In genomic region chr2:19355931-19356544, GRCh38 we compare ENCODE assay signal across 11 cellular contexts. TPM values are rescaled to one million over a fixed set of nuclear protein-coding genes. Genes with fewer than 3 reads are reported as not detected.
DNase-seq lines count a peak whose midpoint lies in the region; TF ChIP-seq lines count a peak whose summit lies in the region.
"Had no signal": no experiment of that assay in that cellular context is flagged by ENCODE, and none has a peak within 500 bp of the region (broad histone marks: within the 10 kb centered on the region; RNA-seq: fewer than 3 reads in every experiment).

No MANE protein-coding gene starts in this region.

- intact Hi-C loops in activated CD4-positive, alpha-beta memory T cell treated with anti-CD3 and anti-CD28 coated beads for 36 hours (cut with micrococcal nuclease), result no loop called here
- intact Hi-C loops in lower leg skin (cut with DNase I; ENCODE audit: low total_unique reads), result no loop called here

- peaks cover 99% of the 10 kb centered on the region for H3K27me3 ChIP-seq in suprapubic skin

- peak overlapping the region; percentile 3 for H3K4me3 Mint-ChIP-seq in activated CD4-positive, alpha-beta memory T cell treated with anti-CD3 and anti-CD28 coated beads, Interleukin-2, amount 10 ng/mL, durations not matched to agents 7 days and 5 days
- H3K4me3 Mint-ChIP-seq in activated CD4-positive, alpha-beta memory T cell treated with anti-CD3 and anti-CD28 coated beads for 36 hours, result no peak overlapping the region

- H3K4me3 ChIP-seq in astrocyte of the spinal cord (ENCODE audit: low read depth, low read length), result peak overlapping the region; percentile 79
- peak overlapping the region; percentile 30 for H3K4me3 ChIP-seq in lower leg skin (ENCODE audit: low read depth, poor library complexity, severe bottlenecking)
- peak overlapping the region; percentile 51 for H3K4me3 ChIP-seq in suprapubic skin

- TF ChIP-seq POLR2A in lower leg skin (IDR thresholded peaks at IDR 0.05) (no peak), suprapubic skin (IDR thresholded peaks at IDR 0.05) (no peak)

- POLR2A ChIA-PET in activated CD4-positive, alpha-beta memory T cell treated with anti-CD3 and anti-CD28 coated beads, Interleukin-2, amount 10 ng/mL, durations not matched to agents 7 days and 5 days (lab: Charles Lee), result no interaction called here
- POLR2A ChIA-PET in activated CD4-positive, alpha-beta memory T cell treated with anti-CD3 and anti-CD28 coated beads for 36 hours (lab: Charles Lee), result no interaction called here

- in situ Hi-C loops in astrocyte of the spinal cord (cut with HindIII; ENCODE audit: low sequenced_read_pairs), result loop anchor here (25.0 kb wide), 1 partner anchor 844 kb away; no protein-coding TSS in a partner anchor

- no peak for TF ChIP-seq EP300 in suprapubic skin (IDR thresholded peaks at IDR 0.05)

- H3K9me3 ChIP-seq in suprapubic skin, result no peaks in the 10 kb centered on the region
- H3K9me3 ChIP-seq: pancreas had no signal

- TF ChIP-seq CTCF in astrocyte of the spinal cord (IDR thresholded peaks at IDR 0.05; ENCODE audit: low read depth, low read length) (no peak), lower leg skin (IDR thresholded peaks at IDR 0.05) (no peak), suprapubic skin (IDR thresholded peaks at IDR 0.05) (no peak)

- H3K4me1 ChIP-seq in suprapubic skin, result peaks cover 55% of the 10 kb centered on the region

- CTCF ChIA-PET in activated CD4-positive, alpha-beta memory T cell treated with anti-CD3 and anti-CD28 coated beads, Interleukin-2, amount 10 ng/mL, durations not matched to agents 7 days and 5 days (lab: Charles Lee), result no interaction called here
- CTCF ChIA-PET in activated CD4-positive, alpha-beta memory T cell treated with anti-CD3 and anti-CD28 coated beads for 36 hours (lab: Charles Lee), result no interaction called here

- no peak overlapping the region for H3K27ac Mint-ChIP-seq in activated CD4-positive, alpha-beta memory T cell treated with anti-CD3 and anti-CD28 coated beads, Interleukin-2, amount 10 ng/mL, durations not matched to agents 7 days and 5 days
- no peak overlapping the region for H3K27ac Mint-ChIP-seq in activated CD4-positive, alpha-beta memory T cell treated with anti-CD3 and anti-CD28 coated beads for 36 hours

- DNase-seq in activated CD4-positive, alpha-beta memory T cell treated with anti-CD3 and anti-CD28 coated beads, Interleukin-2, amount 10 ng/mL, durations not matched to agents 7 days and 5 days, result no peak
- DNase-seq in activated CD4-positive, alpha-beta memory T cell treated with anti-CD3 and anti-CD28 coated beads for 36 hours, result no peak
- DNase-seq in astrocyte of the spinal cord (ENCODE audit: low read depth, low spot score), result peak; percentile 41
- no peak for DNase-seq in lower leg skin (ENCODE audit: low spot score in 2 of 2)
- DNase-seq in suprapubic skin (ENCODE audit: low spot score in 2 of 2), result no peak
- no peak for DNase-seq in DMS79 (lab: John Stamatoyannopoulos, UW)
- no peak for DNase-seq in AML-193 (lab: John Stamatoyannopoulos, UW)
- DNase-seq in NCI-H526 treated with DMSO at 0.1 percent for 48 hours (lab: John Stamatoyannopoulos, UW), result no peak
- DNase-seq: activated CD4-positive, CD25-positive, alpha-beta regulatory T cell treated with anti-CD3 and anti-CD28 coated beads, Interleukin-2, amount 50 U/mL, for 72 hours; erythroblast; pancreas had no signal

- H3K27me3 Mint-ChIP-seq in activated CD4-positive, alpha-beta memory T cell treated with anti-CD3 and anti-CD28 coated beads, Interleukin-2, amount 10 ng/mL, durations not matched to agents 7 days and 5 days, result peaks cover 91% of the 10 kb centered on the region
- H3K27me3 Mint-ChIP-seq in activated CD4-positive, alpha-beta memory T cell treated with anti-CD3 and anti-CD28 coated beads for 36 hours, result peaks cover 85% of the 10 kb centered on the region

- H3K27ac ChIP-seq in suprapubic skin, result peak overlapping the region; percentile 67
- H3K27ac ChIP-seq: pancreas had no signal

- H3K9me3 Mint-ChIP-seq in activated CD4-positive, alpha-beta memory T cell treated with anti-CD3 and anti-CD28 coated beads, Interleukin-2, amount 10 ng/mL, durations not matched to agents 7 days and 5 days, result no peaks in the 10 kb centered on the region
- H3K9me3 Mint-ChIP-seq in activated CD4-positive, alpha-beta memory T cell treated with anti-CD3 and anti-CD28 coated beads for 36 hours, result no peaks in the 10 kb centered on the region

- H3K36me3 Mint-ChIP-seq in activated CD4-positive, alpha-beta memory T cell treated with anti-CD3 and anti-CD28 coated beads, Interleukin-2, amount 10 ng/mL, durations not matched to agents 7 days and 5 days (ENCODE audit: low read depth), result peaks cover 5% of the 10 kb centered on the region
- H3K36me3 Mint-ChIP-seq in activated CD4-positive, alpha-beta memory T cell treated with anti-CD3 and anti-CD28 coated beads for 36 hours, result no peaks in the 10 kb centered on the region

- WGBS in lower leg skin, 2 donors, result 35 to 40% methylated on average over 35 of the region's 35 CpGs
- WGBS in suprapubic skin, result 34% methylated on average over 32 of the region's 35 CpGs

- no peaks in the 10 kb centered on the region for H3K36me3 ChIP-seq in suprapubic skin
- H3K36me3 ChIP-seq: pancreas had no signal

- peaks cover 21% of the 10 kb centered on the region for H3K4me1 Mint-ChIP-seq in activated CD4-positive, alpha-beta memory T cell treated with anti-CD3 and anti-CD28 coated beads, Interleukin-2, amount 10 ng/mL, durations not matched to agents 7 days and 5 days
- peaks cover 32% of the 10 kb centered on the region for H3K4me1 Mint-ChIP-seq in activated CD4-positive, alpha-beta memory T cell treated with anti-CD3 and anti-CD28 coated beads for 36 hours (ENCODE audit: low read depth)

RNA-seq across cellular contexts. Expression of gene OSR1, which starts 2.4 kb away (rescaled TPM):
- total RNA-seq in activated CD4-positive, alpha-beta memory T cell treated with anti-CD3 and anti-CD28 coated beads, Interleukin-2, amount 10 ng/mL, durations not matched to agents 7 days and 5 days, result not detected
- total RNA-seq in activated CD4-positive, alpha-beta memory T cell treated with anti-CD3 and anti-CD28 coated beads for 36 hours, result not detected
- total RNA-seq in lower leg skin (10 to 100 TPM in 3 of 4 donors, 1 to 10 TPM in 1; 1.1 to 16.2 (median 12.7) TPM), suprapubic skin (10 to 100 TPM in 1 of 4 donors, 1 to 10 TPM in 3; 3.0 to 12.8 (median 5.6) TPM)
